18 cellular contexts compared by ENCODE assay signal in the genomic region with DNA sequence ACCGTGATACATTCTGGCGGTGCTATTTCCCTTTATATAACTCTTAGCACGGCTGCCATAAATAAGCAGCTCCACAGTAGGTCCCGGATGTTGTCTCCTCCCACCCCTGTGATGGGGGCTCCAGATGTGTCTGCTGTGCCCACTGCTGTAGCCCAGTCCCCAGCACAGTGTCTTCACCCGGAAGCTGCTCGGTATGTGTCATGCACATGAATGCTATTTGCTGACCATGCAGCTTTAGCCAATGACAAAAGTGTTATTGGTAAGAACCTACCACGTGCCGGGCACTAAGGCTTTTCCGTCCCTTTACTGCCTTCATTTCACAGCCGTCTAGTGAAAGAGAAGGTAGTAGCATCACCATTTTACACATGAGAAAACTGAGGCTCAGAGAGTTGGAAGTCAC. TPM values are rescaled to one million over a fixed set of nuclear protein-coding genes. Genes with fewer than 3 reads are reported as not detected.
DNase-seq lines count a peak whose midpoint lies in the region; ATAC-seq and TF ChIP-seq lines count a peak whose summit lies in the region.
"Had no signal": no experiment of that assay in that cellular context is flagged by ENCODE, and none has a peak within 500 bp of the region (broad histone marks: within the 10 kb centered on the region; RNA-seq: fewer than 3 reads in every experiment).

No MANE protein-coding gene starts in this region.

- no peak for ATAC-seq in right cardiac atrium
- no peak for ATAC-seq in HG02938 (IDR thresholded peaks at IDR 0.05; ENCODE audit: unreplicated experiment)
- ATAC-seq in GM19455 (IDR thresholded peaks at IDR 0.05; ENCODE audit: unreplicated experiment): no peak
- no peak for ATAC-seq in HG03159 (IDR thresholded peaks at IDR 0.05; ENCODE audit: unreplicated experiment)

- H3K36me3 ChIP-seq in left ventricle myocardium inferior: peaks cover 2% of the 10 kb centered on the region
- H3K36me3 ChIP-seq in neutrophil: peaks cover 8% of the 10 kb centered on the region
- H3K36me3 ChIP-seq: SJCRH30 had no signal

- no peak for DNase-seq in left ventricle myocardium inferior
- no peak for DNase-seq in right cardiac atrium
- DNase-seq in NCI-H2227 (lab: John Stamatoyannopoulos, UW; ENCODE audit: unreplicated experiment): peak; percentile 9
- DNase-seq: H7, KBM-7, NCI-H1436 treated with DMSO at 0.1 percent for 48 hours, NCI-H2081, NCI-H226, NCI-H526, OCI-M1, SJCRH30 had no signal

- H3K4me3 ChIP-seq in left ventricle myocardium inferior (no peak overlapping the region), right cardiac atrium (ENCODE audit: low read length) (no peak overlapping the region), neutrophil (ENCODE audit: low read depth in 1 of 2, low read length in 1 of 2) (peak overlapping the region in 1 of 2 experiments; percentile 41)
- H3K4me3 ChIP-seq: SJCRH30 had no signal

- peaks cover 77% of the 10 kb centered on the region for H3K4me1 ChIP-seq in left ventricle myocardium inferior
- H3K4me1 ChIP-seq in right cardiac atrium (ENCODE audit: control insufficient read depth, insufficient read depth, low read length): peaks cover 4% of the 10 kb centered on the region
- peaks cover 86 to 90% of the 10 kb centered on the region in 2 experiments for H3K4me1 ChIP-seq in neutrophil (ENCODE audit: control insufficient read depth in 1 of 2, insufficient read depth in 1 of 2, low read depth in 1 of 2, low read length in 1 of 2)

- intact Hi-C loops in left ventricle myocardium inferior (cut with micrococcal nuclease): no loop called here
- intact Hi-C loops in right cardiac atrium (cut with DNase I): no loop called here

- peak overlapping the region; percentile 92 for H3K27ac ChIP-seq in left ventricle myocardium inferior (replicated peaks)
- H3K27ac ChIP-seq in right cardiac atrium (ENCODE audit: low read length): no peak overlapping the region
- H3K27ac ChIP-seq in angular gyrus (ENCODE audit: low read depth, low read length): peak overlapping the region; percentile 47
- H3K27ac ChIP-seq in neutrophil: peak overlapping the region; percentile 82
- H3K27ac ChIP-seq: RWPE1, SJCRH30 had no signal

- no peaks in the 10 kb centered on the region for H3K9me3 ChIP-seq in left ventricle myocardium inferior (replicated peaks)
- no peaks in the 10 kb centered on the region for H3K9me3 ChIP-seq in right cardiac atrium (ENCODE audit: control insufficient read depth, low read length)
- no peaks in the 10 kb centered on the region for H3K9me3 ChIP-seq in neutrophil
- H3K9me3 ChIP-seq: SJCRH30 had no signal

- TF ChIP-seq CTCF in left ventricle myocardium inferior (IDR thresholded peaks at IDR 0.05; ENCODE audit: borderline replicate concordance) (no peak), neutrophil (IDR thresholded peaks at IDR 0.05) (no peak)

- WGBS in right cardiac atrium: 70% methylated on average over 10 of the region's 10 CpGs

- H3K27me3 ChIP-seq in left ventricle myocardium inferior (ENCODE audit: low read depth) (no peaks in the 10 kb centered on the region), right cardiac atrium (ENCODE audit: control insufficient read depth, insufficient read depth) (no peaks in the 10 kb centered on the region), neutrophil (no peaks in the 10 kb centered on the region)

RNA-seq across cellular contexts. Expression of a gene that starts 20.2 kb away (rescaled TPM):
- total RNA-seq in left ventricle myocardium inferior: 47.7 TPM
- 10 to 100 TPM; 21.0 to 37.5 (median 32.0) TPM for total RNA-seq in right cardiac atrium
- 18.6 TPM for polyA plus RNA-seq in right cardiac atrium
- total RNA-seq: B cell, SJCRH30 had no signal
